Comparison of ENCODE assay signal across 21 cellular contexts in genomic region chr11:115444542-115444941, GRCh38. TPM values are rescaled to one million over a fixed set of nuclear protein-coding genes. Genes with fewer than 3 reads are reported as not detected.
"Had no signal": no experiment of that assay in that cellular context is flagged by ENCODE, and none has a peak within 500 bp of the region (broad histone marks: within the 10 kb centered on the region; RNA-seq: fewer than 3 reads in every experiment).

No MANE protein-coding gene starts in this region.

- H3K4me3 Mint-ChIP-seq: IgD-negative memory B cell had no signal

- H3K9ac ChIP-seq: KMS-11 had no signal

- H3K27me3 ChIP-seq: SJSA1 had no signal

- H3K27ac ChIP-seq: KMS-11, SJSA1, SK-N-MC had no signal

- H3K4me3 ChIP-seq: K562, SJSA1, SK-N-MC had no signal

- H3K4me1 Mint-ChIP-seq: IgD-negative memory B cell had no signal

- H3K4me1 ChIP-seq: SJSA1 had no signal

- DNase-seq: Kasumi-1, MM.1S, NCI-H1092 treated with DMSO at 0.1 percent for 48 hours, NCI-H1436, NCI-H187, NCI-H2029, NCI-H2081 treated with DMSO at 0.1 percent for 48 hours, NCI-H2227 treated with DMSO at 0.1 percent for 48 hours, NCI-H524, NCI-H526 treated with DMSO at 0.1 percent for 48 hours, NCI-H748 treated with DMSO at 0.1 percent for 48 hours, Right ventricle myocardium superior, RPMI8226, SIG-M5 had no signal

- H3K27me3 Mint-ChIP-seq: IgD-negative memory B cell had no signal

- H3K36me3 ChIP-seq: SJSA1 had no signal

- H3K9me3 ChIP-seq: SJSA1 had no signal

- FAIRE-seq: K562, RCC 7860 had no signal

RNA-seq across cellular contexts. Expression of gene CADM1, which starts 59.7 kb away (rescaled TPM):
- total RNA-seq: HT-29 had no signal
- polyA plus RNA-seq: K562 had no signal
